In genomic region chr19:15836345-15836594, GRCh38 we compare ENCODE assay signal across 9 cellular contexts. TPM values are rescaled to one million over a fixed set of nuclear protein-coding genes. Genes with fewer than 3 reads are reported as not detected.
DNase-seq lines count a peak whose midpoint lies in the region; ATAC-seq and TF ChIP-seq lines count a peak whose summit lies in the region.
"Had no signal": no experiment of that assay in that cellular context is flagged by ENCODE, and none has a peak within 500 bp of the region (broad histone marks: within the 10 kb centered on the region; RNA-seq: fewer than 3 reads in every experiment).

No MANE protein-coding gene starts in this region.

- TF ChIP-seq CTCF in CD4-positive, alpha-beta T cell (IDR thresholded peaks at IDR 0.05) = no peak
- no peak for TF ChIP-seq CTCF in right lobe of liver (IDR thresholded peaks at IDR 0.05)

- peaks cover 18% of the 10 kb centered on the region for H3K4me1 Mint-ChIP-seq in CD4-positive, alpha-beta T cell (ENCODE audit: low read depth)
- peaks cover 18% of the 10 kb centered on the region for H3K4me1 Mint-ChIP-seq in activated naive CD8-positive, alpha-beta T cell treated with anti-CD3 and anti-CD28 coated beads, Interleukin-2, amount 10 ng/mL, durations not matched to agents 7 days and 5 days

- peak in 3 of 10 experiments; percentile 24 to 50 (median 26) for DNase-seq in CD4-positive, alpha-beta T cell
- DNase-seq in activated naive CD8-positive, alpha-beta T cell treated with anti-CD3 and anti-CD28 coated beads, Interleukin-2, amount 10 ng/mL, durations not matched to agents 7 days and 5 days = no peak
- DNase-seq in right lobe of liver = no peak
- DNase-seq in aorta = no peak
- no peak for DNase-seq in NCI-H2029 (lab: John Stamatoyannopoulos, UW)

- TF ChIP-seq POLR2A in right lobe of liver (IDR thresholded peaks at IDR 0.05) = no peak

- H3K36me3 ChIP-seq in right lobe of liver (no peaks in the 10 kb centered on the region), aorta (ENCODE audit: control insufficient read depth in 1 of 2, insufficient read depth in 2 of 2, low read length in 1 of 2) (no peaks in the 10 kb centered on the region)

- no peaks in the 10 kb centered on the region for H3K27me3 Mint-ChIP-seq in CD4-positive, alpha-beta T cell
- H3K27me3 Mint-ChIP-seq in activated naive CD8-positive, alpha-beta T cell treated with anti-CD3 and anti-CD28 coated beads, Interleukin-2, amount 10 ng/mL, durations not matched to agents 7 days and 5 days = peaks cover 3% of the 10 kb centered on the region

- H3K4me3 ChIP-seq in right lobe of liver = peak overlapping the region; percentile 75 to 90 (median 88)
- H3K4me3 ChIP-seq in aorta (ENCODE audit: low read length in 2 of 2) = peak overlapping the region; percentile 39 to 42

- H3K9me3 Mint-ChIP-seq in CD4-positive, alpha-beta T cell = no peaks in the 10 kb centered on the region
- H3K9me3 Mint-ChIP-seq in activated naive CD8-positive, alpha-beta T cell treated with anti-CD3 and anti-CD28 coated beads, Interleukin-2, amount 10 ng/mL, durations not matched to agents 7 days and 5 days = no peaks in the 10 kb centered on the region

- peak overlapping the region; percentile 92 for H3K27ac Mint-ChIP-seq in CD4-positive, alpha-beta T cell
- peak overlapping the region; percentile 100 for H3K27ac Mint-ChIP-seq in activated naive CD8-positive, alpha-beta T cell treated with anti-CD3 and anti-CD28 coated beads, Interleukin-2, amount 10 ng/mL, durations not matched to agents 7 days and 5 days

- H3K27me3 ChIP-seq in CD4-positive, alpha-beta T cell (ENCODE audit: control insufficient read depth, insufficient read depth, low read length) = no peaks in the 10 kb centered on the region
- H3K27me3 ChIP-seq in right lobe of liver (no peaks in the 10 kb centered on the region), aorta (ENCODE audit: control insufficient read depth in 1 of 2, insufficient read depth in 2 of 2, low read length in 1 of 2) (no peaks in the 10 kb centered on the region)

- ATAC-seq in CD4-positive, alpha-beta T cell (ENCODE audit: poor library complexity) = no peak
- peak; percentile 12 for ATAC-seq in HG03196 (IDR thresholded peaks at IDR 0.05; ENCODE audit: unreplicated experiment)
- peak; percentile 10 for ATAC-seq in activated naive CD8-positive, alpha-beta T cell treated with anti-CD3 and anti-CD28 coated beads, Interleukin-2, amount 10 ng/mL, durations not matched to agents 7 days and 5 days (ENCODE audit: low read depth)
- ATAC-seq in right lobe of liver = peak in 2 of 4 donors; percentile 6 to 7
- ATAC-seq in aorta (ENCODE audit: low FRiP score) = peak; percentile 24
- ATAC-seq in HG03442 (IDR thresholded peaks at IDR 0.05; ENCODE audit: unreplicated experiment) = no peak
- no peak for ATAC-seq in GM19351 (IDR thresholded peaks at IDR 0.05; ENCODE audit: unreplicated experiment)

- peak overlapping the region; percentile 97 for H3K27ac ChIP-seq in CD4-positive, alpha-beta T cell (ENCODE audit: low read depth, low read length)
- H3K27ac ChIP-seq in right lobe of liver = peak overlapping the region; percentile 98 to 100 (median 100)
- H3K27ac ChIP-seq in aorta (ENCODE audit: low read depth in 1 of 2, low read length in 2 of 2) = peak overlapping the region; percentile 57 to 84

- CTCF ChIA-PET in CD4-positive, alpha-beta T cell (lab: Charles Lee) = no interaction called here

- intact Hi-C loops in CD4-positive, alpha-beta T cell (cut with DNase I, micrococcal nuclease) = loop anchor here (1.0 to 10.0 kb wide), 6 partner anchors 33 to 535 kb away; partner anchors contain the start of genes AP1M1 (in 1 of the 2), RAB8A (in 1 of the 2) and TPM4 (in 1 of the 2)
- intact Hi-C loops in right lobe of liver (cut with DNase I) = no loop called here
- intact Hi-C loops in aorta (cut with DNase I) = loop anchor here in 1 of 2 donors (2.0 kb wide), 1 partner anchor 349 kb away; the partner anchor contains the start of gene FAM32A

- POLR2A ChIA-PET in CD4-positive, alpha-beta T cell (lab: Charles Lee) = interaction anchor here (0.8 to 2.5 kb wide), 31 partner anchors 8 to 1146 kb away, joined by 3 to 12 read pairs (median 5); partner anchors contain the start of genes AKAP8, AKAP8L, AP1M1 and FAM32A
- POLR2A ChIA-PET in activated naive CD8-positive, alpha-beta T cell treated with anti-CD3 and anti-CD28 coated beads, Interleukin-2, amount 10 ng/mL, durations not matched to agents 7 days and 5 days (lab: Charles Lee) = interaction anchor here (0.6 to 2.3 kb wide), 13 partner anchors 10 to 488 kb away, joined by 3 to 9 read pairs (median 4); partner anchors contain the start of genes FAM32A, KLF2 and TPM4

- WGBS in right lobe of liver (ENCODE audit: insufficient coverage, low coverage, low lambda C conversion rate, missing lambda C conversion rate) = 0% methylated on average over 15 of the region's 18 CpGs
- WGBS in aorta, 2 donors = 1% methylated on average over 18 of the region's 18 CpGs

- H3K4me3 Mint-ChIP-seq in CD4-positive, alpha-beta T cell = peak overlapping the region; percentile 96
- peak overlapping the region; percentile 97 for H3K4me3 Mint-ChIP-seq in activated naive CD8-positive, alpha-beta T cell treated with anti-CD3 and anti-CD28 coated beads, Interleukin-2, amount 10 ng/mL, durations not matched to agents 7 days and 5 days

- H3K4me1 ChIP-seq in right lobe of liver = peaks cover 0 to 5% (median 0%) of the 10 kb centered on the region in 4 donors
- H3K4me1 ChIP-seq in aorta (ENCODE audit: control insufficient read depth in 1 of 2, insufficient read depth in 2 of 2, low read length in 2 of 2) = no peaks in the 10 kb centered on the region

- no peaks in the 10 kb centered on the region for H3K9me3 ChIP-seq in CD4-positive, alpha-beta T cell (ENCODE audit: control insufficient read depth, low read length)
- H3K9me3 ChIP-seq in right lobe of liver (no peaks in the 10 kb centered on the region), aorta (ENCODE audit: control insufficient read depth, low read length) (no peaks in the 10 kb centered on the region)

- peaks cover 4% of the 10 kb centered on the region for H3K36me3 Mint-ChIP-seq in CD4-positive, alpha-beta T cell (ENCODE audit: low read depth)
- H3K36me3 Mint-ChIP-seq in activated naive CD8-positive, alpha-beta T cell treated with anti-CD3 and anti-CD28 coated beads, Interleukin-2, amount 10 ng/mL, durations not matched to agents 7 days and 5 days = peaks cover 2% of the 10 kb centered on the region

RNA-seq across cellular contexts. Expression of gene OR10H1, which starts 20.8 kb away (rescaled TPM):
- under 1 TPM in 1 of 2 experiments, not detected in 1; 0.08 TPM for total RNA-seq in CD4-positive, alpha-beta T cell
- total RNA-seq in activated naive CD8-positive, alpha-beta T cell treated with anti-CD3 and anti-CD28 coated beads, Interleukin-2, amount 10 ng/mL, durations not matched to agents 7 days and 5 days = not detected
- total RNA-seq in right lobe of liver = not detected
- under 1 TPM in 1 of 2 donors, not detected in 1; 0.10 TPM for total RNA-seq in aorta
- polyA plus RNA-seq in aorta = not detected
- total RNA-seq: HT1080 had no signal

RNA-seq across cellular contexts. Expression of gene OR10H5, which starts 48.8 kb away (rescaled TPM):
- not detected for total RNA-seq in CD4-positive, alpha-beta T cell
- not detected for total RNA-seq in activated naive CD8-positive, alpha-beta T cell treated with anti-CD3 and anti-CD28 coated beads, Interleukin-2, amount 10 ng/mL, durations not matched to agents 7 days and 5 days
- total RNA-seq in right lobe of liver (not detected), aorta (not detected)
- polyA plus RNA-seq in aorta = not detected
- total RNA-seq: HT1080 had no signal

Comparison
In these comparisons a context has a peak if more than half of its experiments do, and no peak if none do; other contexts are left out.
1. ATAC-seq: peak in HG03196 (single experiment), activated naive CD8-positive, alpha-beta T cell treated with anti-CD3 and anti-CD28 coated beads, Interleukin-2, amount 10 ng/mL, durations not matched to agents 7 days and 5 days (single experiment) and aorta (single experiment); none in CD4-positive, alpha-beta T cell (single experiment), HG03442 (single experiment) and GM19351 (single experiment).
2. intact Hi-C loops: an anchor here in CD4-positive, alpha-beta T cell (1.0 to 10.0 kb wide); none called in right lobe of liver.
3. Peak in every context shown above with its lines, with median percentiles within 50 percentile points of each other: H3K27ac ChIP-seq.